In genomic region chr22:20314741-20315336, GRCh38 we compare ENCODE assay signal across 8 cellular contexts. TPM values are rescaled to one million over a fixed set of nuclear protein-coding genes. Genes with fewer than 3 reads are reported as not detected.
DNase-seq lines count a peak whose midpoint lies in the region; ATAC-seq and TF ChIP-seq lines count a peak whose summit lies in the region.
"Not testable (repeated sequence)": the region's sequence is repeated elsewhere in the genome, so short reads cannot be mapped to it uniquely, and the experiment has no call there.

No MANE protein-coding gene starts in this region.

- not testable (repeated sequence) for H3K4me3 Mint-ChIP-seq in activated CD8-positive, alpha-beta T cell treated with anti-CD3 and anti-CD28 coated beads, Interleukin-2, amount 10 ng/mL, durations not matched to agents 7 days and 5 days; activated naive CD4-positive, alpha-beta T cell treated with anti-CD3 and anti-CD28 coated beads, Interleukin-2, amount 10 ng/mL, durations not matched to agents 7 days and 5 days; endothelial cell (ENCODE audit: unreplicated experiment); neural progenitor cell

- not testable (repeated sequence) for TF ChIP-seq CTCF in endothelial cell (IDR thresholded peaks at IDR 0.05; ENCODE audit: unreplicated experiment); right lobe of liver (IDR thresholded peaks at IDR 0.05); neural progenitor cell (IDR thresholded peaks at IDR 0.05); spleen (IDR thresholded peaks at IDR 0.05 in 8 of 11, conservative IDR thresholded peaks at IDR 0.05 in 3 of 11); upper lobe of right lung (IDR thresholded peaks at IDR 0.05)

- H3K36me3 ChIP-seq in right lobe of liver, neural progenitor cell, upper lobe of right lung: not testable (repeated sequence)
- H3K36me3 ChIP-seq in spleen = peaks cover 0 to 28% (median 0%) of the 10 kb centered on the region in 6 donors

- peak; percentile 8 for DNase-seq in activated CD8-positive, alpha-beta T cell treated with anti-CD3 and anti-CD28 coated beads, Interleukin-2, amount 10 ng/mL, durations not matched to agents 7 days and 5 days
- peak; percentile 14 for DNase-seq in activated naive CD4-positive, alpha-beta T cell treated with anti-CD3 and anti-CD28 coated beads, Interleukin-2, amount 10 ng/mL, durations not matched to agents 7 days and 5 days
- DNase-seq in endothelial cell (ENCODE audit: low spot score) (peak; percentile 2), right lobe of liver (peak in 1 of 3 donors; percentile 14), neural progenitor cell (ENCODE audit: low spot score) (peak; percentile 0), spleen (peak; percentile 64), upper lobe of right lung (peak; percentile 38)

- peaks cover 12% of the 10 kb centered on the region for H3F3A ChIP-seq in neural progenitor cell (ENCODE audit: low read depth)

- not testable (repeated sequence) for H3K9ac ChIP-seq in neural progenitor cell

- WGBS in right lobe of liver (ENCODE audit: insufficient coverage, low coverage, low lambda C conversion rate, missing lambda C conversion rate) = no CpG with 5 or more reads among the region's 12 CpGs
- 83 to 98% (median 94%) methylated on average over 2 to 12 of the region's 12 CpGs for WGBS in spleen, 5 donors

- not testable (repeated sequence) for H2AFZ ChIP-seq in neural progenitor cell (replicated peaks)

- not testable (repeated sequence) for H3K4me2 ChIP-seq in neural progenitor cell

- peaks cover 43% of the 10 kb centered on the region for H4K20me1 ChIP-seq in neural progenitor cell (ENCODE audit: low read depth)

- not testable (repeated sequence) for H3K9me3 ChIP-seq in right lobe of liver; neural progenitor cell (ENCODE audit: low read depth); spleen; upper lobe of right lung

- H3K27ac ChIP-seq in right lobe of liver = peak overlapping the region in 2 of 3 donors; percentile 52 to 65
- not testable (repeated sequence) for H3K27ac ChIP-seq in neural progenitor cell, spleen, upper lobe of right lung

- peaks cover 16% of the 10 kb centered on the region for H3K4me1 Mint-ChIP-seq in activated CD8-positive, alpha-beta T cell treated with anti-CD3 and anti-CD28 coated beads, Interleukin-2, amount 10 ng/mL, durations not matched to agents 7 days and 5 days (ENCODE audit: low read depth)
- peaks cover 29% of the 10 kb centered on the region for H3K4me1 Mint-ChIP-seq in activated naive CD4-positive, alpha-beta T cell treated with anti-CD3 and anti-CD28 coated beads, Interleukin-2, amount 10 ng/mL, durations not matched to agents 7 days and 5 days
- H3K4me1 Mint-ChIP-seq in endothelial cell (ENCODE audit: unreplicated experiment) = not testable (repeated sequence)
- H3K4me1 Mint-ChIP-seq in neural progenitor cell = peaks cover 22% of the 10 kb centered on the region

- H3K27me3 Mint-ChIP-seq in activated CD8-positive, alpha-beta T cell treated with anti-CD3 and anti-CD28 coated beads, Interleukin-2, amount 10 ng/mL, durations not matched to agents 7 days and 5 days (ENCODE audit: low read depth); activated naive CD4-positive, alpha-beta T cell treated with anti-CD3 and anti-CD28 coated beads, Interleukin-2, amount 10 ng/mL, durations not matched to agents 7 days and 5 days; endothelial cell (ENCODE audit: unreplicated experiment); neural progenitor cell (ENCODE audit: insufficient read depth, low read depth): not testable (repeated sequence)

- H3K79me2 ChIP-seq in neural progenitor cell (ENCODE audit: low read depth) = peaks cover 25% of the 10 kb centered on the region

- POLR2A ChIA-PET in activated CD8-positive, alpha-beta T cell treated with anti-CD3 and anti-CD28 coated beads, Interleukin-2, amount 10 ng/mL, durations not matched to agents 7 days and 5 days (lab: Charles Lee) = not testable (repeated sequence)

- intact Hi-C loops in right lobe of liver (cut with DNase I); spleen (cut with DNase I; ENCODE audit: low total_unique reads); upper lobe of right lung (cut with DNase I): not testable (repeated sequence)

- TF ChIP-seq EP300 in Ishikawa (IDR thresholded peaks at IDR 0.05; ENCODE audit: borderline replicate concordance) = peak; percentile 60

- H3K9me3 Mint-ChIP-seq in activated CD8-positive, alpha-beta T cell treated with anti-CD3 and anti-CD28 coated beads, Interleukin-2, amount 10 ng/mL, durations not matched to agents 7 days and 5 days (ENCODE audit: insufficient read depth); activated naive CD4-positive, alpha-beta T cell treated with anti-CD3 and anti-CD28 coated beads, Interleukin-2, amount 10 ng/mL, durations not matched to agents 7 days and 5 days; endothelial cell (ENCODE audit: unreplicated experiment); neural progenitor cell: not testable (repeated sequence)

- H3K4me1 ChIP-seq in right lobe of liver (peaks cover 0 to 46% (median 19%) of the 10 kb centered on the region in 4 donors), spleen (peaks cover 5 to 34% (median 24%) of the 10 kb centered on the region in 6 donors), upper lobe of right lung (peaks cover 13% of the 10 kb centered on the region)
- H3K4me1 ChIP-seq in neural progenitor cell = not testable (repeated sequence)

- H3K27ac Mint-ChIP-seq in activated CD8-positive, alpha-beta T cell treated with anti-CD3 and anti-CD28 coated beads, Interleukin-2, amount 10 ng/mL, durations not matched to agents 7 days and 5 days; activated naive CD4-positive, alpha-beta T cell treated with anti-CD3 and anti-CD28 coated beads, Interleukin-2, amount 10 ng/mL, durations not matched to agents 7 days and 5 days; endothelial cell (ENCODE audit: unreplicated experiment); neural progenitor cell: not testable (repeated sequence)

- CTCF ChIA-PET in activated CD8-positive, alpha-beta T cell treated with anti-CD3 and anti-CD28 coated beads, Interleukin-2, amount 10 ng/mL, durations not matched to agents 7 days and 5 days (lab: Charles Lee); activated naive CD4-positive, alpha-beta T cell treated with anti-CD3 and anti-CD28 coated beads, Interleukin-2, amount 10 ng/mL, durations not matched to agents 7 days and 5 days (lab: Charles Lee): not testable (repeated sequence)

- TF ChIP-seq POLR2A in right lobe of liver (IDR thresholded peaks at IDR 0.05); spleen (IDR thresholded peaks at IDR 0.05): not testable (repeated sequence)

- H3K4me3 ChIP-seq in right lobe of liver, neural progenitor cell, spleen, upper lobe of right lung: not testable (repeated sequence)

- H3K27me3 ChIP-seq in right lobe of liver; neural progenitor cell; spleen (replicated peaks in 1 of 7); upper lobe of right lung: not testable (repeated sequence)

- TF ChIP-seq RAD21 in Ishikawa (IDR thresholded peaks at IDR 0.05; ENCODE audit: low read depth) = not testable (repeated sequence)

- H3K36me3 Mint-ChIP-seq in activated CD8-positive, alpha-beta T cell treated with anti-CD3 and anti-CD28 coated beads, Interleukin-2, amount 10 ng/mL, durations not matched to agents 7 days and 5 days (ENCODE audit: low read depth); activated naive CD4-positive, alpha-beta T cell treated with anti-CD3 and anti-CD28 coated beads, Interleukin-2, amount 10 ng/mL, durations not matched to agents 7 days and 5 days; endothelial cell (ENCODE audit: low read depth, unreplicated experiment); neural progenitor cell: not testable (repeated sequence)

- not testable (repeated sequence) for ATAC-seq in activated CD8-positive, alpha-beta T cell treated with anti-CD3 and anti-CD28 coated beads, Interleukin-2, amount 10 ng/mL, durations not matched to agents 7 days and 5 days; right lobe of liver; upper lobe of right lung

TF ChIP-seq in Ishikawa, 13 proteins besides CTCF, POLR2A, EP300 and RAD21:
- peak; percentile 55 for TF ChIP-seq TEAD4 (IDR thresholded peaks at IDR 0.05)
- peak; percentile 44; the same call in 1 of the 2 replicates for TF ChIP-seq TCF12 (IDR thresholded peaks at IDR 0.05; ENCODE audit: low read depth)
- TF ChIP-seq NFIC (IDR thresholded peaks at IDR 0.05) = peak; percentile 42

RNA-seq across cellular contexts. Expression of gene DGCR6L, which starts 5.0 kb away (rescaled TPM):
- 10 to 100 TPM; 50.4 to 56.3 TPM for total RNA-seq in activated CD8-positive, alpha-beta T cell treated with anti-CD3 and anti-CD28 coated beads, Interleukin-2, amount 10 ng/mL, durations not matched to agents 7 days and 5 days
- total RNA-seq in endothelial cell (ENCODE audit: unreplicated experiment) = 54.2 TPM
- 10 to 100 TPM; 32.6 to 79.9 (median 50.9) TPM for total RNA-seq in right lobe of liver
- total RNA-seq in neural progenitor cell (ENCODE audit: low replicate concordance) = 22.3 and 59.2 TPM in 2 replicates
- 10 to 100 TPM; 25.6 to 49.9 (median 32.4) TPM for total RNA-seq in spleen
- 10 to 100 TPM; 50.0 to 70.0 (median 66.1) TPM for polyA plus RNA-seq in spleen
- 35.8 TPM for total RNA-seq in upper lobe of right lung

RNA-seq across cellular contexts. Expression of gene RTN4R, which starts 46.7 kb away (rescaled TPM):
- 1 to 10 TPM; 3.7 to 3.8 TPM for total RNA-seq in activated CD8-positive, alpha-beta T cell treated with anti-CD3 and anti-CD28 coated beads, Interleukin-2, amount 10 ng/mL, durations not matched to agents 7 days and 5 days
- total RNA-seq in endothelial cell (ENCODE audit: unreplicated experiment) = 19.0 TPM
- total RNA-seq in right lobe of liver = 10 to 100 TPM in 2 of 6 experiments, 1 to 10 TPM in 4; 3.0 to 12.4 (median 8.5) TPM
- 6.3 and 20.9 TPM in 2 replicates for total RNA-seq in neural progenitor cell (ENCODE audit: low replicate concordance)
- 10 to 100 TPM in 2 of 7 donors, 1 to 10 TPM in 5; 4.5 to 11.8 (median 7.0) TPM for total RNA-seq in spleen
- 1 to 10 TPM; 1.5 to 6.5 (median 2.8) TPM for polyA plus RNA-seq in spleen
- 9.8 TPM for total RNA-seq in upper lobe of right lung
